Comparison of ENCODE assay signal across 9 cellular contexts in the genomic region with DNA sequence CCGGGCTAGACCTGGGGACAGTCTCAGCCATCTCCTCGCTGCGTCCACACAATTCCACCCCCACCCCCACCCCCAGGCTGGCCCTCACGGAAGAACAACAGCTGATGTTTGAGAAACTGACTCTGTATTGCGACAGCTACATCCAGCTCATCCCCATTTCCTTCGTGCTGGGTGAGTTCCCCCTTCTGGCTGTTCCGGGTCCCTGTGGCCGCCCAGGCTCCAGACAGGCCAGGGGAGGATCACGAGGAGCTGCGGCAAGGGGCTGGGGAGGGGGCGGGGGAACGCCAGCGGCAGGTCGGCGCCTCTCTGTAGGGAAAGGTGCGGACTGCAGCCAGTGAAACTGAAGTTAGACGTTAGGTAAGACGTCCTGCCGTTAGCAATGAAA. TPM values are rescaled to one million over a fixed set of nuclear protein-coding genes. Genes with fewer than 3 reads are reported as not detected.
DNase-seq lines count a peak whose midpoint lies in the region; ATAC-seq and TF ChIP-seq lines count a peak whose summit lies in the region.
"Had no signal": no experiment of that assay in that cellular context is flagged by ENCODE, and none has a peak within 500 bp of the region (broad histone marks: within the 10 kb centered on the region; RNA-seq: fewer than 3 reads in every experiment).

No MANE protein-coding gene starts in this region.

- H4K20me1 ChIP-seq in hepatocyte (ENCODE audit: insufficient read depth, poor library complexity, severe bottlenecking), result no peaks in the 10 kb centered on the region

- TF ChIP-seq CTCF in hepatocyte (IDR thresholded peaks at IDR 0.05; ENCODE audit: poor library complexity), result peak; percentile 21

- H3K27ac ChIP-seq in hepatocyte, result peak overlapping the region; percentile 74

- H3K36me3 ChIP-seq in hepatocyte (replicated peaks; ENCODE audit: insufficient read depth, low read depth), result no peaks in the 10 kb centered on the region

- no peaks in the 10 kb centered on the region for H3K79me2 ChIP-seq in hepatocyte

- ATAC-seq in HG03457 (IDR thresholded peaks at IDR 0.05; ENCODE audit: unreplicated experiment) (no peak), HG03521 (IDR thresholded peaks at IDR 0.05; ENCODE audit: unreplicated experiment) (no peak)

- no peaks in the 10 kb centered on the region for H3K9me2 ChIP-seq in hepatocyte (replicated peaks; ENCODE audit: insufficient read depth)

- H3K9me3 ChIP-seq in hepatocyte (ENCODE audit: low read depth), result no peaks in the 10 kb centered on the region

- H2AFZ ChIP-seq in hepatocyte, result peak overlapping the region; percentile 72

- peaks cover 14% of the 10 kb centered on the region for H3K4me1 ChIP-seq in hepatocyte (ENCODE audit: insufficient read depth)

- WGBS in hepatocyte (ENCODE audit: low lambda C conversion rate, missing lambda C conversion rate), result 6% methylated on average over 19 of the region's 19 CpGs

- H3K4me3 ChIP-seq in hepatocyte, result peak overlapping the region; percentile 29

- peak overlapping the region; percentile 93 for H3K4me2 ChIP-seq in hepatocyte

- DNase-seq in SIG-M5 treated with dmso at 0.1 percent for 504 hours (lab: John Stamatoyannopoulos, UW; ENCODE audit: unreplicated experiment) (peak; percentile 88), SIG-M5 (lab: John Stamatoyannopoulos, UW) (no peak), astrocyte of the hippocampus (ENCODE audit: low read depth, low spot score) (peak; percentile 62), hepatocyte (ENCODE audit: low spot score) (peak; percentile 85), renal cortical epithelial cell (ENCODE audit: low read depth) (peak; percentile 80), NCI-H2107 treated with DMSO at 0.1 percent for 48 hours (lab: John Stamatoyannopoulos, UW; ENCODE audit: unreplicated experiment) (no peak)
- DNase-seq: DND-41 had no signal

- H3K27me3 ChIP-seq in hepatocyte, result no peaks in the 10 kb centered on the region

RNA-seq across cellular contexts. Expression of a gene that starts 4.9 kb away (rescaled TPM):
- total RNA-seq in hepatocyte (3.5 and 4.7 TPM in 2 replicates), renal cortical epithelial cell (1.1 and 1.4 TPM in 2 replicates)
- 5.7 and 6.9 TPM in 2 replicates for polyA plus RNA-seq in hepatocyte

RNA-seq across cellular contexts. Expression of a gene that starts 12.4 kb away (rescaled TPM):
- 1,071 and 1,519 TPM in 2 replicates for total RNA-seq in hepatocyte
- polyA plus RNA-seq in hepatocyte, result 8,379 and 8,694 TPM in 2 replicates
- total RNA-seq in renal cortical epithelial cell, result 821 and 5,018 TPM in 2 replicates

RNA-seq across cellular contexts. Expression of a gene that starts 37.7 kb away (rescaled TPM):
- total RNA-seq in hepatocyte (9.1 and 10.8 TPM in 2 replicates), renal cortical epithelial cell (0.35 and 0.75 TPM in 2 replicates)
- 15.4 and 18.6 TPM in 2 replicates for polyA plus RNA-seq in hepatocyte

Comparison
In these comparisons a context has a peak if more than half of its experiments do, and no peak if none do; other contexts are left out.
1. DNase-seq: peak in SIG-M5 treated with dmso at 0.1 percent for 504 hours (single experiment), astrocyte of the hippocampus (single experiment), hepatocyte (single experiment) and renal cortical epithelial cell (single experiment); none in SIG-M5 (single experiment) and NCI-H2107 treated with DMSO at 0.1 percent for 48 hours (single experiment).